In the genomic region with DNA sequence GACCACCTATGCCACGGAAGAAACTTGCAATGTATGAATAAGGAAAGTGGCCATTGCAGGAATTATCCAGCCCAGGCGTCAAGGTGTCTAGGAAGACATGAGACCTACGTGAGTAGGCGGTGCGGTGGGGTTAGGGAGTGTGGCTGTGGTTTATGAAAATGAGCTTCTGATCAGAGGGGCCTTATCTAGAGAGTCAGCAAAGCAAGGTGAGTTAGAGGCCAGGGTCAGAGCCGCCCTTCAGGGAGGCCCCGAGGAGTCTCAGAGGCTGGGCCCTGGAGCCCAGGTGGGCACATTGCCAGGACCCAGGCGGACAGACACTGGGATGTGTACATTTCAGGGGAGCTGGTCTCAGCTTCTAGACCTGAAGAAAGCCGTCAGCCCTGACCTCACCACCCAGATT, we compare ENCODE assay signal across 3 cellular contexts.
TF ChIP-seq lines count a peak whose summit lies in the region.

No MANE protein-coding gene starts in this region.

TF ChIP-seq in IMR-90, 13 proteins besides CTCF, POLR2A, EP300 and RAD21:
- no peak for TF ChIP-seq MAFK (IDR thresholded peaks at IDR 0.05; ENCODE audit: low read depth, low read length)
- TF ChIP-seq, protein P1, sequence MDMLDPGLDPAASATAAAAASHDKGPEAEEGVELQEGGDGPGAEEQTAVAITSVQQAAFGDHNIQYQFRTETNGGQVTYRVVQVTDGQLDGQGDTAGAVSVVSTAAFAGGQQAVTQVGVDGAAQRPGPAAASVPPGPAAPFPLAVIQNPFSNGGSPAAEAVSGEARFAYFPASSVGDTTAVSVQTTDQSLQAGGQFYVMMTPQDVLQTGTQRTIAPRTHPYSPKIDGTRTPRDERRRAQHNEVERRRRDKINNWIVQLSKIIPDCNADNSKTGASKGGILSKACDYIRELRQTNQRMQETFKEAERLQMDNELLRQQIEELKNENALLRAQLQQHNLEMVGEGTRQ (IDR thresholded peaks at IDR 0.05; ENCODE audit: low read depth, low read length) = no peak
- no peak for TF ChIP-seq RFX5 (IDR thresholded peaks at IDR 0.05; ENCODE audit: low read depth, low read length)
- TF ChIP-seq MXI1 (IDR thresholded peaks at IDR 0.05; ENCODE audit: borderline replicate concordance, low read depth, low read length) = no peak
- TF ChIP-seq CEBPB (IDR thresholded peaks at IDR 0.05; ENCODE audit: low read depth, low read length) = no peak
- no peak for TF ChIP-seq NFE2L2 (IDR thresholded peaks at IDR 0.05; ENCODE audit: low read depth, low read length)
- TF ChIP-seq SMC3 (IDR thresholded peaks at IDR 0.05; ENCODE audit: low read depth, low read length) = no peak
- TF ChIP-seq MAZ (IDR thresholded peaks at IDR 0.05; ENCODE audit: borderline replicate concordance, low read depth, low read length) = no peak
- TF ChIP-seq FOS (IDR thresholded peaks at IDR 0.05; ENCODE audit: low read depth, low read length) = no peak
- no peak for TF ChIP-seq RCOR1 (IDR thresholded peaks at IDR 0.05; ENCODE audit: insufficient replicate concordance, low read length)

TF ChIP-seq in HepG2, 621 proteins besides CTCF, POLR2A, EP300 and RAD21:
- no peak for TF ChIP-seq FOXC1 (CRISPR knock-in tag; IDR thresholded peaks at IDR 0.05; ENCODE audit: borderline replicate concordance)
- TF ChIP-seq, protein P2, sequence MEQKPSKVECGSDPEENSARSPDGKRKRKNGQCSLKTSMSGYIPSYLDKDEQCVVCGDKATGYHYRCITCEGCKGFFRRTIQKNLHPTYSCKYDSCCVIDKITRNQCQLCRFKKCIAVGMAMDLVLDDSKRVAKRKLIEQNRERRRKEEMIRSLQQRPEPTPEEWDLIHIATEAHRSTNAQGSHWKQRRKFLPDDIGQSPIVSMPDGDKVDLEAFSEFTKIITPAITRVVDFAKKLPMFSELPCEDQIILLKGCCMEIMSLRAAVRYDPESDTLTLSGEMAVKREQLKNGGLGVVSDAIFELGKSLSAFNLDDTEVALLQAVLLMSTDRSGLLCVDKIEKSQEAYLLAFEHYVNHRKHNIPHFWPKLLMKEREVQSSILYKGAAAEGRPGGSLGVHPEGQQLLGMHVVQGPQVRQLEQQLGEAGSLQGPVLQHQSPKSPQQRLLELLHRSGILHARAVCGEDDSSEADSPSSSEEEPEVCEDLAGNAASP (CRISPR knock-in tag; IDR thresholded peaks at IDR 0.05; ENCODE audit: borderline replicate concordance) = no peak
- no peak for TF ChIP-seq MAF1 (CRISPR knock-in tag; IDR thresholded peaks at IDR 0.05; ENCODE audit: borderline replicate concordance)
- TF ChIP-seq, protein P3, sequence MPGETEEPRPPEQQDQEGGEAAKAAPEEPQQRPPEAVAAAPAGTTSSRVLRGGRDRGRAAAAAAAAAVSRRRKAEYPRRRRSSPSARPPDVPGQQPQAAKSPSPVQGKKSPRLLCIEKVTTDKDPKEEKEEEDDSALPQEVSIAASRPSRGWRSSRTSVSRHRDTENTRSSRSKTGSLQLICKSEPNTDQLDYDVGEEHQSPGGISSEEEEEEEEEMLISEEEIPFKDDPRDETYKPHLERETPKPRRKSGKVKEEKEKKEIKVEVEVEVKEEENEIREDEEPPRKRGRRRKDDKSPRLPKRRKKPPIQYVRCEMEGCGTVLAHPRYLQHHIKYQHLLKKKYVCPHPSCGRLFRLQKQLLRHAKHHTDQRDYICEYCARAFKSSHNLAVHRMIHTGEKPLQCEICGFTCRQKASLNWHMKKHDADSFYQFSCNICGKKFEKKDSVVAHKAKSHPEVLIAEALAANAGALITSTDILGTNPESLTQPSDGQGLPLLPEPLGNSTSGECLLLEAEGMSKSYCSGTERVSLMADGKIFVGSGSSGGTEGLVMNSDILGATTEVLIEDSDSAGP (CRISPR knock-in tag; IDR thresholded peaks at IDR 0.05; ENCODE audit: borderline replicate concordance) = no peak
- TF ChIP-seq ZFP41 (CRISPR knock-in tag; IDR thresholded peaks at IDR 0.05; ENCODE audit: borderline replicate concordance) = no peak
- no peak for TF ChIP-seq POLR2AphosphoS5 (IDR thresholded peaks at IDR 0.05; ENCODE audit: low read depth, low read length)
- no peak for TF ChIP-seq ZNF431 (CRISPR knock-in tag; IDR thresholded peaks at IDR 0.05; ENCODE audit: borderline replicate concordance, low read depth)
- TF ChIP-seq MTF2 (CRISPR knock-in tag; IDR thresholded peaks at IDR 0.05; ENCODE audit: borderline replicate concordance) = no peak
- TF ChIP-seq EED (CRISPR knock-in tag; IDR thresholded peaks at IDR 0.05) = no peak
- no peak for TF ChIP-seq MTA3 (CRISPR knock-in tag; IDR thresholded peaks at IDR 0.05)
- TF ChIP-seq ZNF10 (CRISPR knock-in tag; IDR thresholded peaks at IDR 0.05; ENCODE audit: borderline replicate concordance, low read depth) = no peak
- TF ChIP-seq CEBPG (CRISPR knock-in tag; IDR thresholded peaks at IDR 0.05) = no peak
- TF ChIP-seq RNF2 (conservative IDR thresholded peaks at IDR 0.05; ENCODE audit: low read depth) = no peak
- no peak for TF ChIP-seq ZKSCAN5 (CRISPR knock-in tag; IDR thresholded peaks at IDR 0.05)
- TF ChIP-seq, protein P4, sequence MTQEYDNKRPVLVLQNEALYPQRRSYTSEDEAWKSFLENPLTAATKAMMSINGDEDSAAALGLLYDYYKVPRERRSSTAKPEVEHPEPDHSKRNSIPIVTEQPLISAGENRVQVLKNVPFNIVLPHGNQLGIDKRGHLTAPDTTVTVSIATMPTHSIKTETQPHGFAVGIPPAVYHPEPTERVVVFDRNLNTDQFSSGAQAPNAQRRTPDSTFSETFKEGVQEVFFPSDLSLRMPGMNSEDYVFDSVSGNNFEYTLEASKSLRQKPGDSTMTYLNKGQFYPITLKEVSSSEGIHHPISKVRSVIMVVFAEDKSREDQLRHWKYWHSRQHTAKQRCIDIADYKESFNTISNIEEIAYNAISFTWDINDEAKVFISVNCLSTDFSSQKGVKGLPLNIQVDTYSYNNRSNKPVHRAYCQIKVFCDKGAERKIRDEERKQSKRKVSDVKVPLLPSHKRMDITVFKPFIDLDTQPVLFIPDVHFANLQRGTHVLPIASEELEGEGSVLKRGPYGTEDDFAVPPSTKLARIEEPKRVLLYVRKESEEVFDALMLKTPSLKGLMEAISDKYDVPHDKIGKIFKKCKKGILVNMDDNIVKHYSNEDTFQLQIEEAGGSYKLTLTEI (CRISPR knock-in tag; conservative IDR thresholded peaks at IDR 0.05) = no peak

TF ChIP-seq in HEK293T, 16 proteins besides CTCF, POLR2A, EP300 and RAD21:
- TF ChIP-seq, protein P5, sequence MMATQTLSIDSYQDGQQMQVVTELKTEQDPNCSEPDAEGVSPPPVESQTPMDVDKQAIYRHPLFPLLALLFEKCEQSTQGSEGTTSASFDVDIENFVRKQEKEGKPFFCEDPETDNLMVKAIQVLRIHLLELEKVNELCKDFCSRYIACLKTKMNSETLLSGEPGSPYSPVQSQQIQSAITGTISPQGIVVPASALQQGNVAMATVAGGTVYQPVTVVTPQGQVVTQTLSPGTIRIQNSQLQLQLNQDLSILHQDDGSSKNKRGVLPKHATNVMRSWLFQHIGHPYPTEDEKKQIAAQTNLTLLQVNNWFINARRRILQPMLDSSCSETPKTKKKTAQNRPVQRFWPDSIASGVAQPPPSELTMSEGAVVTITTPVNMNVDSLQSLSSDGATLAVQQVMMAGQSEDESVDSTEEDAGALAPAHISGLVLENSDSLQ (IDR thresholded peaks at IDR 0.05) = no peak
- no peak for TF ChIP-seq FOXK2 (IDR thresholded peaks at IDR 0.05)
- no peak for TF ChIP-seq SUZ12 (IDR thresholded peaks at IDR 0.05)
- no peak for TF ChIP-seq ARNT (IDR thresholded peaks at IDR 0.05)
- TF ChIP-seq HDGF (IDR thresholded peaks at IDR 0.05; ENCODE audit: borderline replicate concordance) = no peak
- no peak for TF ChIP-seq ZNF384 (IDR thresholded peaks at IDR 0.05)
- TF ChIP-seq BHLHE40 (IDR thresholded peaks at IDR 0.05; ENCODE audit: borderline replicate concordance) = no peak
- no peak for TF ChIP-seq FOXM1 (IDR thresholded peaks at IDR 0.05; ENCODE audit: borderline replicate concordance)
- no peak for TF ChIP-seq FOXA1 (IDR thresholded peaks at IDR 0.05)
- TF ChIP-seq L3MBTL2 (conservative IDR thresholded peaks at IDR 0.05) = no peak
- TF ChIP-seq ELF4 (IDR thresholded peaks at IDR 0.05) = no peak
- TF ChIP-seq CTBP1 (IDR thresholded peaks at IDR 0.05; ENCODE audit: borderline replicate concordance) = no peak
- no peak for TF ChIP-seq TARDBP (IDR thresholded peaks at IDR 0.05)
- no peak for TF ChIP-seq NFRKB (IDR thresholded peaks at IDR 0.05)
